ENCODE assay signal across 1 cellular context in the genomic region with DNA sequence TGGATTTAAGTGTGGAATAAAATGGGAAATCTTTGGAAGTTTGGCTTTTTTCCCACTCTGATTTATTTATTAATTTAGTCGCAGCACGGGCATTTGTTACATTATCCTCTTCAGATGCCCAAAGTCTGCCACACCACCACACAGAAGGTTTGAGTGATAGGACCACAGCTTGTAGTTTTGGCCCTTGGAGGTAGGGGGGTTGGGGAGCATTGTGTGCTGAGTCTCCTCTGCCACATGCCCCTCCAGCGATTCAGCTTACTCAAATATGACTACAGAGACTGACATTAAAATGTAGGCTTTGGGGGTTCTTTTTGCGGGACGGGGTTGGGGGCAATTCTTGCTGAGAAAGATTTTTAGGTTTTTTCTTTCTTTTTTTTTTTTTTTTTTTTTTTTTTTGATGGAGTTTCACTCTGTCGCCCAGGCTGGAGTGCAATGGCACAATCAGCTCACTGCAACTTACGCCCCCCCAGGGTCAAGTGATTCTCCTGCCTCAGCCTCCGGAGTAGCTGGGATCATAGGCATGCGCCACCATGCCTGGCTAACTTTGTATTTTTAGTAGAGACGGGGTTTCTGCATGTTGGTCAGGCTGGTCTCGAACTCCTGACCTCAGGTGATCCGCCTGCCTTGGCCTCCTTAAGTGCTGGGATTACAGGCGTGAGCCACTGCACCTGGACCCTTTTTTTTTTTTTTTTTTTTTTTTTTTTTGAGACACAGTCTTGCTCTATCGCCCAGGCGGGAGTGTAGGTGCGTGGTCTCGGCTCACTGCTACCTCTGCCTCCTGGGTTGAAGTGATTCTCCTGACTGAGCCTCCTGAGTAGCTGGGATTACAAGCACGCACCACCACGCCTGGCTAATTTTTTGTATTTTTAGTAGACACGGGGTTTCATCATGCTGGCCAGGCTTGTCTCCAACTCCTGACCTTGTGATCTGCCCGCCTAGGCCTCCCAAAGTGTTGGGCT.
TF ChIP-seq lines count a peak whose summit lies in the region.

No MANE protein-coding gene starts in this region.

TF ChIP-seq in K562, 482 proteins besides CTCF, POLR2A, EP300 and RAD21:
- TF ChIP-seq, protein P1, sequence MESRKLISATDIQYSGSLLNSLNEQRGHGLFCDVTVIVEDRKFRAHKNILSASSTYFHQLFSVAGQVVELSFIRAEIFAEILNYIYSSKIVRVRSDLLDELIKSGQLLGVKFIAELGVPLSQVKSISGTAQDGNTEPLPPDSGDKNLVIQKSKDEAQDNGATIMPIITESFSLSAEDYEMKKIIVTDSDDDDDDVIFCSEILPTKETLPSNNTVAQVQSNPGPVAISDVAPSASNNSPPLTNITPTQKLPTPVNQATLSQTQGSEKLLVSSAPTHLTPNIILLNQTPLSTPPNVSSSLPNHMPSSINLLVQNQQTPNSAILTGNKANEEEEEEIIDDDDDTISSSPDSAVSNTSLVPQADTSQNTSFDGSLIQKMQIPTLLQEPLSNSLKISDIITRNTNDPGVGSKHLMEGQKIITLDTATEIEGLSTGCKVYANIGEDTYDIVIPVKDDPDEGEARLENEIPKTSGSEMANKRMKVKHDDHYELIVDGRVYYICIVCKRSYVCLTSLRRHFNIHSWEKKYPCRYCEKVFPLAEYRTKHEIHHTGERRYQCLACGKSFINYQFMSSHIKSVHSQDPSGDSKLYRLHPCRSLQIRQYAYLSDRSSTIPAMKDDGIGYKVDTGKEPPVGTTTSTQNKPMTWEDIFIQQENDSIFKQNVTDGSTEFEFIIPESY (CRISPR knock-in tag; IDR thresholded peaks at IDR 0.05), result peak; percentile 48; the same call in 1 of the 2 replicates
- TF ChIP-seq, protein P2, sequence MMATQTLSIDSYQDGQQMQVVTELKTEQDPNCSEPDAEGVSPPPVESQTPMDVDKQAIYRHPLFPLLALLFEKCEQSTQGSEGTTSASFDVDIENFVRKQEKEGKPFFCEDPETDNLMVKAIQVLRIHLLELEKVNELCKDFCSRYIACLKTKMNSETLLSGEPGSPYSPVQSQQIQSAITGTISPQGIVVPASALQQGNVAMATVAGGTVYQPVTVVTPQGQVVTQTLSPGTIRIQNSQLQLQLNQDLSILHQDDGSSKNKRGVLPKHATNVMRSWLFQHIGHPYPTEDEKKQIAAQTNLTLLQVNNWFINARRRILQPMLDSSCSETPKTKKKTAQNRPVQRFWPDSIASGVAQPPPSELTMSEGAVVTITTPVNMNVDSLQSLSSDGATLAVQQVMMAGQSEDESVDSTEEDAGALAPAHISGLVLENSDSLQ (IDR thresholded peaks at IDR 0.05), result peak; percentile 10; the same call in 1 of the 2 replicates
TF ChIP-seq in K562: peak in this region for 2; not testable (repeated sequence) for 480.
